Comparison of ENCODE assay signal across 1 cellular context in genomic region chr13:112229992-112230872, GRCh38.
TF ChIP-seq lines count a peak whose summit lies in the region.

No MANE protein-coding gene starts in this region.

TF ChIP-seq in H1, 55 proteins besides CTCF, POLR2A, EP300 and RAD21 (continued from another document):
- no peak for TF ChIP-seq MAX (IDR thresholded peaks at IDR 0.05)
- no peak for TF ChIP-seq TEAD4 (IDR thresholded peaks at IDR 0.05; ENCODE audit: low read depth, low read length)
- no peak for TF ChIP-seq RBBP5 (IDR thresholded peaks at IDR 0.05; ENCODE audit: borderline replicate concordance, low read depth, low read length)
- no peak for TF ChIP-seq SIN3A (conservative IDR thresholded peaks at IDR 0.05 in 1 of 2, IDR thresholded peaks at IDR 0.05 in 1 of 2; ENCODE audit: low read depth in 1 of 2, low read length in 2 of 2)
- no peak for TF ChIP-seq SP4 (IDR thresholded peaks at IDR 0.05; ENCODE audit: low read length)
- TF ChIP-seq POU5F1 (IDR thresholded peaks at IDR 0.05; ENCODE audit: low read depth, low read length): no peak
- TF ChIP-seq TAF1 (IDR thresholded peaks at IDR 0.05; ENCODE audit: low read depth, low read length): no peak
- no peak for TF ChIP-seq EGR1 (IDR thresholded peaks at IDR 0.05; ENCODE audit: borderline replicate concordance, low read depth, low read length)
- TF ChIP-seq JUN (IDR thresholded peaks at IDR 0.05; ENCODE audit: low read depth, low read length): no peak
- no peak for TF ChIP-seq ASH2L (IDR thresholded peaks at IDR 0.05; ENCODE audit: low read length)
- TF ChIP-seq CBX5 (IDR thresholded peaks at IDR 0.05; ENCODE audit: low read depth, low read length): no peak
- TF ChIP-seq TCF12 (IDR thresholded peaks at IDR 0.05; ENCODE audit: low read depth, low read length): no peak
- no peak for TF ChIP-seq POLR2AphosphoS5 (IDR thresholded peaks at IDR 0.05; ENCODE audit: low read depth, low read length)
